Comparison of ENCODE assay signal across 1 cellular context in genomic region chr15:101615414-101615985, GRCh38.
TF ChIP-seq lines count a peak whose summit lies in the region.

No MANE protein-coding gene starts in this region.

TF ChIP-seq in GM23338, 12 proteins besides CTCF, POLR2A, EP300 and RAD21 (continued from another document):
- TF ChIP-seq ETS1 (IDR thresholded peaks at IDR 0.05) = no peak
- no peak for TF ChIP-seq REST (IDR thresholded peaks at IDR 0.05; ENCODE audit: unreplicated experiment)
- TF ChIP-seq STAT1 (IDR thresholded peaks at IDR 0.05; ENCODE audit: unreplicated experiment) = no peak
- no peak for TF ChIP-seq NANOG (IDR thresholded peaks at IDR 0.05; ENCODE audit: borderline replicate concordance)
- TF ChIP-seq ZNF462 (CRISPR knock-in tag; IDR thresholded peaks at IDR 0.05) = no peak
- no peak for TF ChIP-seq ZNF114 (CRISPR knock-in tag; IDR thresholded peaks at IDR 0.05)
- TF ChIP-seq CREB1 (CRISPR knock-in tag; IDR thresholded peaks at IDR 0.05; ENCODE audit: low read depth) = no peak
- TF ChIP-seq EZH2 (IDR thresholded peaks at IDR 0.05; ENCODE audit: low read depth, unreplicated experiment) = no peak
- no peak for TF ChIP-seq ZNF331 (CRISPR knock-in tag; IDR thresholded peaks at IDR 0.05; ENCODE audit: low read depth)
